In genomic region chr3:97901327-97902295, GRCh38 we compare ENCODE assay signal across 12 cellular contexts.
A peak's percentile ranks its signal among the peaks of the same experiment; 100 is the strongest.
DNase-seq lines count a peak whose midpoint lies in the region; ATAC-seq and TF ChIP-seq lines count a peak whose summit lies in the region.
"Had no signal": no experiment of that assay in that cellular context is flagged by ENCODE, and none has a peak within 500 bp of the region (broad histone marks: within the 10 kb centered on the region; RNA-seq: fewer than 3 reads in every experiment).

No MANE protein-coding gene starts in this region.

- peak; percentile 14 for DNase-seq in NCI-H2171 treated with DMSO at 0.1 percent for 48 hours (lab: John Stamatoyannopoulos, UW)
- no peak for DNase-seq in NCI-H2171 (lab: John Stamatoyannopoulos, UW)
- no peak for DNase-seq in lower lobe of right lung
- DNase-seq in upper lobe of left lung = no peak
- no peak for DNase-seq in activated CD4-positive, alpha-beta T cell treated with anti-CD3 and anti-CD28 coated beads for 1 hour
- DNase-seq: activated naive CD8-positive, alpha-beta T cell treated with anti-CD3 and anti-CD28 coated beads, Interleukin-2, amount 10 ng/mL, durations not matched to agents 7 days and 5 days; effector CD8-positive, alpha-beta T cell; NCI-H1694 treated with DMSO at 0.1 percent for 48 hours had no signal

- H3K4me3 ChIP-seq in esophagus (ENCODE audit: low read depth in 1 of 2, low read length in 2 of 2) (no peak overlapping the region), lower lobe of right lung (no peak overlapping the region), upper lobe of left lung (no peak overlapping the region)

- WGBS in esophagus, 2 donors = 48 to 50% methylated on average over 4 of the region's 4 CpGs
- 35 to 44% methylated on average over 4 of the region's 4 CpGs for WGBS in upper lobe of left lung, 2 donors

- TF ChIP-seq EP300 in upper lobe of left lung (IDR thresholded peaks at IDR 0.05) = no peak

- H3K27me3 ChIP-seq in esophagus (ENCODE audit: control insufficient read depth in 1 of 2, insufficient read depth in 2 of 2, low read length in 2 of 2) (no peaks in the 10 kb centered on the region), lower lobe of right lung (ENCODE audit: low read depth) (no peaks in the 10 kb centered on the region), upper lobe of left lung (no peaks in the 10 kb centered on the region)

- peak in 1 of 2 donors; percentile 14 for ATAC-seq in lower lobe of right lung
- no peak for ATAC-seq in upper lobe of left lung (ENCODE audit: low FRiP score in 2 of 2)
- ATAC-seq in GM18867 (IDR thresholded peaks at IDR 0.05; ENCODE audit: unreplicated experiment) = no peak
- no peak for ATAC-seq in GM21526 (IDR thresholded peaks at IDR 0.05; ENCODE audit: low FRiP score, unreplicated experiment)

- TF ChIP-seq CTCF in lower lobe of right lung (IDR thresholded peaks at IDR 0.05) (no peak), upper lobe of left lung (IDR thresholded peaks at IDR 0.05) (no peak)

- TF ChIP-seq POLR2A in upper lobe of left lung (IDR thresholded peaks at IDR 0.05) = no peak

- H3K27ac ChIP-seq in esophagus (ENCODE audit: low read depth in 2 of 2, low read length in 1 of 2) = peak overlapping the region; percentile 13 to 63
- H3K27ac ChIP-seq in lower lobe of right lung = peak overlapping the region; percentile 57
- peak overlapping the region; percentile 17 to 76 (median 49) for H3K27ac ChIP-seq in upper lobe of left lung
- H3K27ac ChIP-seq: 22Rv1 had no signal

- no peaks in the 10 kb centered on the region for H3K4me1 ChIP-seq in esophagus (ENCODE audit: control insufficient read depth in 2 of 2, insufficient read depth in 2 of 2, low read length in 1 of 2)
- peaks cover 15% of the 10 kb centered on the region for H3K4me1 ChIP-seq in lower lobe of right lung
- peaks cover 0 to 9% (median 5%) of the 10 kb centered on the region in 4 donors for H3K4me1 ChIP-seq in upper lobe of left lung

- intact Hi-C loops in lower lobe of right lung (cut with DNase I) = no loop called here

- H3K9me3 ChIP-seq in esophagus (ENCODE audit: control insufficient read depth in 2 of 2, insufficient read depth in 1 of 2, low read depth in 1 of 2, low read length in 1 of 2) (no peaks in the 10 kb centered on the region), lower lobe of right lung (no peaks in the 10 kb centered on the region), upper lobe of left lung (no peaks in the 10 kb centered on the region)

- H3K36me3 ChIP-seq in esophagus (ENCODE audit: control insufficient read depth in 2 of 2, insufficient read depth in 2 of 2, low read length in 1 of 2) (no peaks in the 10 kb centered on the region), lower lobe of right lung (no peaks in the 10 kb centered on the region), upper lobe of left lung (peaks cover 0 to 5% (median 0%) of the 10 kb centered on the region in 4 donors)
